In the genomic region with DNA sequence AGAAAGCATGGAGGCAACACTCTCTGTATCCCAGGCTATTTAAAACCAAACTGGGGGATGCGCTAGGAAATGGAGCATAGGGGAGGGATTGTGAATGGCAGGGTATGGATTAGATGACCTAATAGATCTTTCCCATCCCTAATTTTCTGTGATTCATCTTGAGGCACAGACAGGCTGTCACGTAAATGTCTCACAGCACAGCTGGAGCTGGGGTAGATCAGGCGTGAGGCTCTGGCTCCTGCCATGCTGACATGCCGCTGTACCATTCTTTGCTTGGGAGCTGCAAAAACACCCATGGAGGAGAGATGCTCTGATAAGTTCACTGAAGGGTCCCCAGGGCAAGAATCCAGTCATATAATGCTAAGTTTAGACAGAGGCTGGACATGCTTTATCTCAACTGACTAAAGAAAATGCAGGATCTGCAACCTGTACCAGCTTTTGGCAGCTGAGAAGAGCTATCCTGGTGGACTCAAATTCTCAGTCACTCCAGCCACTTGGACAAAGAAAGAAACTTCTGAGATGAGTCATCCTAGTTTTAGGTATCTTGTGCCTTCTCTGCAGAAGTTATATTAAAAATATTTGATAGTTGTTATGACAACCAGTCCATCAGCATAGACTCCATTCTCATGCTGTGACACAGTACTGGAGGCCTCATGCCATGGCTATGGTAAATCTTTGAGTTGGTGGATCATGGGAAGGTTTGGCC, we compare ENCODE assay signal across 13 cellular contexts.
DNase-seq lines count a peak whose midpoint lies in the region; ATAC-seq and TF ChIP-seq lines count a peak whose summit lies in the region.
"Had no signal": no experiment of that assay in that cellular context is flagged by ENCODE, and none has a peak within 500 bp of the region (broad histone marks: within the 10 kb centered on the region; RNA-seq: fewer than 3 reads in every experiment).

No MANE protein-coding gene starts in this region.

- H3K27ac Mint-ChIP-seq in activated CD4-positive, alpha-beta T cell treated with anti-CD3 and anti-CD28 coated beads for 36 hours, result no peak overlapping the region
- H3K27ac Mint-ChIP-seq: activated B cell treated with CpG ODN at 0.5 μM for 24 hours; activated naive CD4-positive, alpha-beta T cell treated with anti-CD3 and anti-CD28 coated beads, Interleukin-2, amount 50 U/mL, for 72 hours had no signal

- no peaks in the 10 kb centered on the region for H3K36me3 ChIP-seq in osteoblast (ENCODE audit: insufficient read depth, low read length)

- H3K79me2 ChIP-seq in osteoblast (ENCODE audit: insufficient read depth, low read length), result no peaks in the 10 kb centered on the region

- no peak for TF ChIP-seq CTCF in osteoblast (IDR thresholded peaks at IDR 0.05; ENCODE audit: extremely low read depth, low read depth, low read length)

- ATAC-seq in activated CD4-positive, alpha-beta T cell treated with anti-CD3 and anti-CD28 coated beads for 36 hours, result no peak
- ATAC-seq in HG03378 (IDR thresholded peaks at IDR 0.05; ENCODE audit: unreplicated experiment), result no peak

- H3K9me3 ChIP-seq in osteoblast (ENCODE audit: low read depth, low read length), result no peaks in the 10 kb centered on the region

- CTCF ChIA-PET in activated CD4-positive, alpha-beta T cell treated with anti-CD3 and anti-CD28 coated beads for 36 hours (lab: Charles Lee), result no interaction called here

- peak overlapping the region; percentile 61 for H3K27ac ChIP-seq in cingulate gyrus (ENCODE audit: low read depth, low read length)
- peak overlapping the region; percentile 97 for H3K27ac ChIP-seq in osteoblast (ENCODE audit: low read depth, low read length)

- peak overlapping the region; percentile 85 for H3K4me2 ChIP-seq in osteoblast (ENCODE audit: insufficient read depth, low read length)

- POLR2A ChIA-PET in activated CD4-positive, alpha-beta T cell treated with anti-CD3 and anti-CD28 coated beads for 36 hours (lab: Charles Lee), result no interaction called here

- peak overlapping the region; percentile 54 for H2AFZ ChIP-seq in osteoblast (ENCODE audit: low read length)

- no peaks in the 10 kb centered on the region for H3K27me3 ChIP-seq in osteoblast (ENCODE audit: insufficient read depth, low read length)

- DNase-seq in EH (ENCODE audit: low read depth), result peak; percentile 73
- peak; percentile 63 for DNase-seq in OCI-M1 (lab: John Stamatoyannopoulos, UW)
- peak; percentile 53 for DNase-seq in osteoblast (ENCODE audit: insufficient read length, low spot score, missing footprints)
- DNase-seq in GDM1 (lab: John Stamatoyannopoulos, UW), result no peak
- DNase-seq in HUDEP-2 (lab: John Stamatoyannopoulos, UW; ENCODE audit: unreplicated experiment in 76 of 76), result no peak
- no peak for DNase-seq in activated CD4-positive, alpha-beta T cell treated with anti-CD3 and anti-CD28 coated beads for 36 hours
- DNase-seq: activated B cell treated with CpG ODN at 0.5 μM for 24 hours; NCI-H1694; stimulated activated naive CD4-positive, alpha-beta T cell had no signal

- H3K4me3 Mint-ChIP-seq in activated CD4-positive, alpha-beta T cell treated with anti-CD3 and anti-CD28 coated beads for 36 hours, result no peak overlapping the region
- H3K4me3 Mint-ChIP-seq: activated B cell treated with CpG ODN at 0.5 μM for 24 hours had no signal

- peak overlapping the region; percentile 56 for H3K4me3 ChIP-seq in osteoblast (ENCODE audit: insufficient read depth, low read length)
- H3K4me3 ChIP-seq: lung had no signal

- H3K4me1 Mint-ChIP-seq in activated CD4-positive, alpha-beta T cell treated with anti-CD3 and anti-CD28 coated beads for 36 hours, result peaks cover 10% of the 10 kb centered on the region
- H3K4me1 Mint-ChIP-seq: activated B cell treated with CpG ODN at 0.5 μM for 24 hours had no signal

- H3K36me3 Mint-ChIP-seq in activated CD4-positive, alpha-beta T cell treated with anti-CD3 and anti-CD28 coated beads for 36 hours (ENCODE audit: low read depth), result no peaks in the 10 kb centered on the region
- H3K36me3 Mint-ChIP-seq: activated naive CD4-positive, alpha-beta T cell treated with anti-CD3 and anti-CD28 coated beads, Interleukin-2, amount 50 U/mL, for 72 hours had no signal

- no peaks in the 10 kb centered on the region for H4K20me1 ChIP-seq in osteoblast (ENCODE audit: insufficient read depth, low read length)

- peaks cover 12% of the 10 kb centered on the region for H3K27me3 Mint-ChIP-seq in activated CD4-positive, alpha-beta T cell treated with anti-CD3 and anti-CD28 coated beads for 36 hours
- H3K27me3 Mint-ChIP-seq: activated B cell treated with CpG ODN at 0.5 μM for 24 hours had no signal

- no peaks in the 10 kb centered on the region for H3K9me3 Mint-ChIP-seq in activated CD4-positive, alpha-beta T cell treated with anti-CD3 and anti-CD28 coated beads for 36 hours (ENCODE audit: low read depth)
- H3K9me3 Mint-ChIP-seq: activated B cell treated with CpG ODN at 0.5 μM for 24 hours had no signal

- H3K4me1 ChIP-seq in osteoblast (ENCODE audit: insufficient read depth, low read length), result peaks cover 39% of the 10 kb centered on the region

- intact Hi-C loops in activated CD4-positive, alpha-beta T cell treated with anti-CD3 and anti-CD28 coated beads for 36 hours (cut with DNase I, micrococcal nuclease), result loop anchor here in 1 of 2 experiments (10.0 kb wide), 1 partner anchor 624 kb away; a partner anchor contains a TSS

Comparison
In these comparisons a context has a peak if more than half of its experiments do, and no peak if none do; other contexts are left out.
1. DNase-seq: peak in EH (single experiment), OCI-M1 (single experiment) and osteoblast (single experiment); none in GDM1 (single experiment), HUDEP-2 (0 of 76) and activated CD4-positive, alpha-beta T cell treated with anti-CD3 and anti-CD28 coated beads for 36 hours (single experiment).